23 cellular contexts compared by ENCODE assay signal in the genomic region with DNA sequence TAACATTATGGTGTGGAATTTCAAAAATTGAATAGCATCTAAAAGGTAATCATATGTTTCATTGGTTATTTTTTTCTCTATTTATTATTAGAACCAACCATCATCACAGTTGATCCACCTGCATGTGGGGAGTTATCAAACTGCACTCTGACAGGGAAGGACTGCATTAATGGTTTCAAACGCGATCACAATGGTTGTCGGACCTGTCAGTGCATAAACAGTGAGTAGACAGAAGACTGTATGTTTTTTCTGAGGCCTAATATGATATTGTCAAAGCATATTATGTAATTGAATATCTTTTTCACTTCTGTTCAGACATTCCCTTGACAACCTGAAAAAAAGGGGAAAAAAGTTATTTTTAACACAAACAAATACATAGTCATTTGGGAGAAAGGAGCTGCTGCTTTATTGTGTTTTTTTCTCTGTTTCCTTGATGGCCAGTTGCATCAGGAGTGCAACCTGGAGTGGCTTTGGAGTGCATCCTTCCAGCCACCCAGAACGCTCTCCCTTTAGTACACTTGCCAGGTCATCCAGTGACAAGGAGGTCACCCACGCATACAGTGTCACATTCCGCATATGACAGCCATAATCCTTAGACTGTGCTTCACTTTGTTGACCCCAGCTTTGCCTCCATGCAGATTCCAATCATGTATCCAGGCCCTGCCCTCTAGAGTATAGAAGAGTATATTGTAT.
"Had no signal": no experiment of that assay in that cellular context is flagged by ENCODE, and none has a peak within 500 bp of the region (broad histone marks: within the 10 kb centered on the region; RNA-seq: fewer than 3 reads in every experiment).

No MANE protein-coding gene starts in this region.

- DNase-seq: effector memory CD8-positive, alpha-beta T cell; foreskin melanocyte; head of caudate nucleus; mammary epithelial cell; mucosa of descending colon; naive thymus-derived CD8-positive, alpha-beta T cell; nucleus accumbens; spleen; stimulated activated CD4-positive, alpha-beta T cell treated with anti-CD3 and anti-CD28 coated beads, Interleukin-15, amount 100 ng/mL, for 24 hours; stimulated activated CD4-positive, alpha-beta T cell treated with anti-CD3 and anti-CD28 coated beads, Interleukin-1b, Interleukin-23, amount 100 ng/mL, for 48 hours; stimulated activated CD4-positive, alpha-beta T cell treated with anti-CD3 and anti-CD28 coated beads, Interleukin-4, amount 100 ng/mL, for 4 hours; stimulated activated naive CD4-positive, alpha-beta T cell; stomach; substantia nigra; upper lobe of left lung had no signal

- H3K79me2 ChIP-seq: hepatocyte had no signal

- H3K9me3 ChIP-seq: mucosa of descending colon, spleen, stomach, thoracic aorta, upper lobe of left lung, vagina had no signal

- ATAC-seq: effector memory CD8-positive, alpha-beta T cell; left lobe of liver; mucosa of descending colon; naive thymus-derived CD8-positive, alpha-beta T cell; sciatic nerve had no signal

- FAIRE-seq: colon, islet of Langerhans had no signal

- H3K27me3 ChIP-seq: hepatocyte, neural progenitor cell, spleen, stomach, upper lobe of left lung, vagina had no signal

- H2AFZ ChIP-seq: hepatocyte, neural progenitor cell had no signal

- H3K36me3 ChIP-seq: neural progenitor cell had no signal

- H3K4me2 ChIP-seq: hepatocyte, neural progenitor cell had no signal

- H3K4me3 ChIP-seq: hepatocyte, mucosa of descending colon, neural progenitor cell, spleen, stomach, thoracic aorta, upper lobe of left lung, vagina had no signal

- H3K27ac ChIP-seq: hepatocyte, neural progenitor cell, spleen, stomach, thoracic aorta, upper lobe of left lung, vagina had no signal

- H3K9ac ChIP-seq: neural progenitor cell had no signal

- H3K4me1 ChIP-seq: neural progenitor cell, spleen, vagina had no signal
